In genomic region chr5:127865273-127865672, GRCh38 we compare ENCODE assay signal across 17 cellular contexts.
DNase-seq lines count a peak whose midpoint lies in the region; ATAC-seq, FAIRE-seq and TF ChIP-seq lines count a peak whose summit lies in the region.
"Had no signal": no experiment of that assay in that cellular context is flagged by ENCODE, and none has a peak within 500 bp of the region (broad histone marks: within the 10 kb centered on the region; RNA-seq: fewer than 3 reads in every experiment).

No MANE protein-coding gene starts in this region.

- no peak overlapping the region for H3K4me3 ChIP-seq in HepG2 (replicated peaks in 1 of 3; ENCODE audit: insufficient read depth in 1 of 3, low read depth in 2 of 3, low read length in 3 of 3)
- no peak overlapping the region for H3K4me3 ChIP-seq in right lobe of liver
- H3K4me3 ChIP-seq in cardiac fibroblast (replicated peaks in 1 of 2; ENCODE audit: low read depth in 2 of 2, low read length in 2 of 2), result no peak overlapping the region

- no peaks in the 10 kb centered on the region for H3K79me2 ChIP-seq in HepG2 (ENCODE audit: insufficient read depth, low read length)

- no peaks in the 10 kb centered on the region for H4K20me1 ChIP-seq in HepG2 (ENCODE audit: insufficient read depth, low read length)

- no peak overlapping the region for H2AFZ ChIP-seq in HepG2 (ENCODE audit: low read length)

- no peak overlapping the region for H3K9ac ChIP-seq in HepG2 (ENCODE audit: insufficient read depth, low read depth, low read length)

- BruUV-seq in HepG2 (replicated peaks; lab: Mats Ljungman, UMichigan), result no TSS peak

- TF ChIP-seq EP300 in HepG2 (IDR thresholded peaks at IDR 0.05; ENCODE audit: low read depth in 2 of 2, low read length in 2 of 2), result no peak
- no peak for TF ChIP-seq EP300 in HepG2 (CRISPR knock-in tag; IDR thresholded peaks at IDR 0.05; ENCODE audit: borderline replicate concordance)

- H3K4me1 ChIP-seq in HepG2 (ENCODE audit: insufficient read depth, low read length) (0 out of 2 replicates have a peak, but pooled peaks cover 6% of the 10 kb centered on the region), right lobe of liver (no peaks in the 10 kb centered on the region)

- in situ Hi-C loops in HepG2 (cut with HindIII; ENCODE audit: extremely low pct_ligation_motif_present, low pct_unique_long_range_greater_than_20kb), result no loop called here

- H3K36me3 ChIP-seq in HepG2 (replicated peaks in 1 of 2; ENCODE audit: control insufficient read depth in 1 of 2, insufficient read depth in 2 of 2, low read length in 2 of 2), result no peaks in the 10 kb centered on the region
- no peaks in the 10 kb centered on the region for H3K36me3 ChIP-seq in right lobe of liver

- H3K27ac ChIP-seq in HepG2 (ENCODE audit: extremely low read length, insufficient read depth, low read length) (no peak overlapping the region), right lobe of liver (no peak overlapping the region)

- TF ChIP-seq POLR2A in HepG2 (IDR thresholded peaks at IDR 0.05; ENCODE audit: insufficient read depth in 1 of 2, low read depth in 2 of 2, low read length in 2 of 2) (no peak), right lobe of liver (IDR thresholded peaks at IDR 0.05) (no peak)

- 7% methylated on average over 1 of the region's 1 CpG for WGBS in HepG2 (ENCODE audit: low lambda C conversion rate)
- WGBS in right lobe of liver (ENCODE audit: insufficient coverage, low coverage, low lambda C conversion rate, missing lambda C conversion rate), result 73% methylated on average over 1 of the region's 1 CpG

- TF ChIP-seq RAD21 in HepG2 (CRISPR knock-in tag; IDR thresholded peaks at IDR 0.05), result no peak

- POLR2A ChIA-PET in HepG2 (lab: Yijun Ruan, JAX), result no interaction called here

- peak; percentile 48 for ATAC-seq in HepG2
- ATAC-seq in right lobe of liver, result no peak
- ATAC-seq in HG02798 (IDR thresholded peaks at IDR 0.05; ENCODE audit: poor library complexity, unreplicated experiment), result peak; percentile 45

- H3K4me2 ChIP-seq in HepG2 (ENCODE audit: low read depth, low read length), result no peak overlapping the region

- CTCF ChIA-PET in HepG2 (lab: Yijun Ruan, JAX; ENCODE audit: low intra/inter-chr PET ratio, low total read pairs), result no interaction called here

- no peak for FAIRE-seq in HepG2 (lab: Jason Lieb, UNC)
- FAIRE-seq: D721Med, urothelium cell line had no signal

- H3K9me3 ChIP-seq in HepG2 (ENCODE audit: low read length) (no peaks in the 10 kb centered on the region), right lobe of liver (no peaks in the 10 kb centered on the region)

- TF ChIP-seq CTCF in HepG2 (CRISPR knock-in tag; IDR thresholded peaks at IDR 0.05) (no peak), right lobe of liver (IDR thresholded peaks at IDR 0.05) (no peak), cardiac fibroblast (IDR thresholded peaks at IDR 0.05; ENCODE audit: low read depth, low read length) (peak; percentile 9)

- H3K27me3 ChIP-seq in HepG2 (ENCODE audit: control insufficient read depth in 1 of 2, insufficient read depth in 2 of 2, low read length in 2 of 2) (no peaks in the 10 kb centered on the region), right lobe of liver (no peaks in the 10 kb centered on the region)

- intact Hi-C loops in HepG2 (cut with micrococcal nuclease; ENCODE audit: unreplicated experiment), result no loop called here
- intact Hi-C loops in right lobe of liver (cut with DNase I), result no loop called here
- intact Hi-C loops in cardiac septum (cut with DNase I), result no loop called here

- DNase-seq in HepG2 (ENCODE audit: low spot score) (no peak), right lobe of liver (no peak), cardiac fibroblast (ENCODE audit: low read depth in 2 of 2) (no peak), NCI-H510A treated with DMSO at 0.1 percent for 48 hours (lab: John Stamatoyannopoulos, UW) (no peak), hepatic stellate cell (ENCODE audit: low spot score) (no peak), cardiac septum (ENCODE audit: low spot score) (no peak)
- DNase-seq in stimulated activated CD4-positive, alpha-beta T cell treated with anti-CD3 and anti-CD28 coated beads, Interleukin-4, amount 100 ng/mL, for 24 hours, result no peak
- DNase-seq: ACHN, activated gamma-delta T cell treated with Interleukin-2 at 50 U/mL for 16 hours, erythroblast, NCI-H1105, NCI-H526, posterior cingulate gyrus, SHP77 had no signal

TF ChIP-seq in HepG2, 621 proteins besides CTCF, POLR2A, EP300 and RAD21:
- TF ChIP-seq FOXO4 (CRISPR knock-in tag; conservative IDR thresholded peaks at IDR 0.05), result no peak
- no peak for TF ChIP-seq ASH2L (IDR thresholded peaks at IDR 0.05; ENCODE audit: insufficient read length, low read depth, low read length)
- no peak for TF ChIP-seq ZNF629 (CRISPR knock-in tag; conservative IDR thresholded peaks at IDR 0.05)
- TF ChIP-seq ZNF776 (CRISPR knock-in tag; IDR thresholded peaks at IDR 0.05), result no peak
- TF ChIP-seq ZNF747 (CRISPR knock-in tag; IDR thresholded peaks at IDR 0.05; ENCODE audit: borderline replicate concordance), result no peak
- no peak for TF ChIP-seq ZNF232 (CRISPR knock-in tag; IDR thresholded peaks at IDR 0.05; ENCODE audit: borderline replicate concordance)
- TF ChIP-seq ZNF720 (CRISPR knock-in tag; IDR thresholded peaks at IDR 0.05), result no peak
- TF ChIP-seq ZBTB20 (CRISPR knock-in tag; IDR thresholded peaks at IDR 0.05; ENCODE audit: borderline replicate concordance, low read depth), result no peak
- TF ChIP-seq NFYC (CRISPR knock-in tag; IDR thresholded peaks at IDR 0.05), result no peak
- no peak for TF ChIP-seq ZFP36L2 (CRISPR knock-in tag; IDR thresholded peaks at IDR 0.05)
- no peak for TF ChIP-seq MBNL3 (CRISPR knock-in tag; conservative IDR thresholded peaks at IDR 0.05)
TF ChIP-seq in HepG2: peak in this region for 0.

Comparison
In these comparisons a context has a peak if more than half of its experiments do, and no peak if none do; other contexts are left out.
1. ATAC-seq: peak in HepG2 (single experiment) and HG02798 (single experiment); none in right lobe of liver (0 of 4).